In the genomic region with DNA sequence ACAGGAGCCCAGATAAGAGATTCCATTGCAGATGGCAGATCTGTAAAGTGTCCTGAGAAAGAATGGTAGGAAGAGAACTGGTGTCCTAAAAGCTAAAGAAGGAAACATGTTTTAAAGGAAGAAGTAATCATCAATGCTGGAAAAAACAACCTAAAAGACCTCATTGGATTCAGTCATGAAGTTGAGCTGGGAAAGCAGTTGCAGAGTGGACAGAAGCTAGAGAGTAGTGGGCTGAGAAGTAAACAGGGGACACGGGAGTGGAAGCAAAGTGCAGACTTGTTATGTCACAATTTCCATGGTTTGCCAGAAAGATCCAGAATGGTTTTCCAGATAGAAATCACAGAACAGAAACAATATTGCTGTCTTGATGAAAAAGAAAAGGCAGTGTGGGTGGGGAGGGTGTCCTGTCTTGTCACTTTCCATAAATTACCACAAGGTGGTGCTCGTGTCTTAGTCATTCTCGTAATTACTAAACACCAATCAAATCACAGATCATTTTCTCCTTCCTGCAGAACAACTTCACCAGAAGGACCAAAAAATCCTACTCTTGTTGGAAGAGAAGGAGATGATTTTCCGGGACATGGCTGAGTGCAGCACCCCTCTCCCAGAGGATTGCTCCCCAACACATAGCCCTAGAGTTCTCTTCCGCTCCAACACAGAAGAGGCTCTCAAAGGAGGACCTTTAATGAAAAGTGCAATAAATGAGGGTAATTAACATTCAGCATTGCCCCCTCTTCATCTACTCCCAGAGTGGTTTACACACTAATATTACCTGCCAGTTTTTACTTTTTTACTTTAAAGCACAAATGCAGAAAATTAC, we compare ENCODE assay signal across 8 cellular contexts.
DNase-seq lines count a peak whose midpoint lies in the region; ATAC-seq, FAIRE-seq and TF ChIP-seq lines count a peak whose summit lies in the region.

No MANE protein-coding gene starts in this region.

- peak; percentile 73 for TF ChIP-seq CTCF in mesothelial cell of epicardium (IDR thresholded peaks at IDR 0.05; ENCODE audit: unreplicated experiment)

- peaks cover 11% of the 10 kb centered on the region for H3K4me1 Mint-ChIP-seq in activated CD8-positive, alpha-beta memory T cell treated with anti-CD3 and anti-CD28 coated beads, Interleukin-2, amount 10 ng/mL, durations not matched to agents 7 days and 5 days
- no peaks in the 10 kb centered on the region for H3K4me1 Mint-ChIP-seq in mesothelial cell of epicardium

- peaks cover 9% of the 10 kb centered on the region for H3K9me3 Mint-ChIP-seq in activated CD8-positive, alpha-beta memory T cell treated with anti-CD3 and anti-CD28 coated beads, Interleukin-2, amount 10 ng/mL, durations not matched to agents 7 days and 5 days (ENCODE audit: low read depth)
- peaks cover 21% of the 10 kb centered on the region for H3K9me3 Mint-ChIP-seq in mesothelial cell of epicardium

- CTCF ChIA-PET in activated CD8-positive, alpha-beta memory T cell treated with anti-CD3 and anti-CD28 coated beads, Interleukin-2, amount 10 ng/mL, durations not matched to agents 7 days and 5 days (lab: Charles Lee) = interaction anchor here (0.7 to 5.1 kb wide), 21 partner anchors 8 to 434 kb away, joined by 3 to 43 read pairs (median 4); no protein-coding TSS in a partner anchor

- no peaks in the 10 kb centered on the region for H3K27me3 Mint-ChIP-seq in activated CD8-positive, alpha-beta memory T cell treated with anti-CD3 and anti-CD28 coated beads, Interleukin-2, amount 10 ng/mL, durations not matched to agents 7 days and 5 days
- no peaks in the 10 kb centered on the region for H3K27me3 Mint-ChIP-seq in mesothelial cell of epicardium (ENCODE audit: low read depth)

- FAIRE-seq in TTC549 (lab: Jason Lieb, UNC) = peak; percentile 79
- peak; percentile 82 for FAIRE-seq in endometrium (lab: Jason Lieb, UNC)

- peak overlapping the region; percentile 61 for H3K27ac Mint-ChIP-seq in activated CD8-positive, alpha-beta memory T cell treated with anti-CD3 and anti-CD28 coated beads, Interleukin-2, amount 10 ng/mL, durations not matched to agents 7 days and 5 days
- peak overlapping the region; percentile 66 for H3K27ac Mint-ChIP-seq in mesothelial cell of epicardium

- peak; percentile 56 for DNase-seq in activated CD8-positive, alpha-beta memory T cell treated with anti-CD3 and anti-CD28 coated beads, Interleukin-2, amount 10 ng/mL, durations not matched to agents 7 days and 5 days
- DNase-seq in activated CD8-positive, alpha-beta memory T cell treated with anti-CD3 and anti-CD28 coated beads for 24 hours = no peak
- peak; percentile 70 for DNase-seq in NCI-H1694 treated with DMSO at 0.1 percent for 48 hours (lab: John Stamatoyannopoulos, UW)
- no peak for DNase-seq in mesothelial cell of epicardium (ENCODE audit: low spot score in 2 of 2, unreplicated experiment in 2 of 2)
- DNase-seq in T-helper 9 cell = no peak

- peaks cover 73% of the 10 kb centered on the region for H3K36me3 Mint-ChIP-seq in activated CD8-positive, alpha-beta memory T cell treated with anti-CD3 and anti-CD28 coated beads, Interleukin-2, amount 10 ng/mL, durations not matched to agents 7 days and 5 days
- H3K36me3 Mint-ChIP-seq in mesothelial cell of epicardium = peaks cover 50% of the 10 kb centered on the region

- H3K4me3 Mint-ChIP-seq in activated CD8-positive, alpha-beta memory T cell treated with anti-CD3 and anti-CD28 coated beads, Interleukin-2, amount 10 ng/mL, durations not matched to agents 7 days and 5 days = no peak overlapping the region
- no peak overlapping the region for H3K4me3 Mint-ChIP-seq in mesothelial cell of epicardium

- peak; percentile 88 for ATAC-seq in activated CD8-positive, alpha-beta memory T cell treated with anti-CD3 and anti-CD28 coated beads, Interleukin-2, amount 10 ng/mL, durations not matched to agents 7 days and 5 days
- peak; percentile 73 for ATAC-seq in HG02759 (IDR thresholded peaks at IDR 0.05; ENCODE audit: unreplicated experiment)

Comparison
In these comparisons a context has a peak if more than half of its experiments do, and no peak if none do; other contexts are left out.
1. DNase-seq: peak in activated CD8-positive, alpha-beta memory T cell treated with anti-CD3 and anti-CD28 coated beads, Interleukin-2, amount 10 ng/mL, durations not matched to agents 7 days and 5 days (single experiment) and NCI-H1694 treated with DMSO at 0.1 percent for 48 hours (single experiment); none in activated CD8-positive, alpha-beta memory T cell treated with anti-CD3 and anti-CD28 coated beads for 24 hours (single experiment), mesothelial cell of epicardium (0 of 2) and T-helper 9 cell (single experiment).